In the genomic region with DNA sequence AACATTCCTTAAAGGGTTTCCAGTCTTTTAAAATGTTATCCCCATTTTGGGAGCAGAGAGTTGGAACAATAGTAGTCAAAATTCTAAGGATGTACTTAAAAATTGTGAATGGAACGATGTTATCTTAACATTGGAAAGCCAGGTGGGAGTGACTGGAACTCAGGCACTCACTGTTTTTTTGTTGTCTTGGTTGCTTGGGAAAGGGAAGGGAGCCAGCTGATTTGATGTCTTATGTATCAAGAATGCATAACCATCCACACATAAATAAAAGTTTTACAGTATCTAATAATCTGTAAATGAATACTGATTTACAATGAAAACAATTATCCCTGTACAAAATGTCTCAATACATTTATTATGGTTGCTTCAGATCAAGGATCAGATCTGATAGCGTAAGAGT, we compare ENCODE assay signal across 22 cellular contexts.
DNase-seq lines count a peak whose midpoint lies in the region; ATAC-seq and TF ChIP-seq lines count a peak whose summit lies in the region.
"Had no signal": no experiment of that assay in that cellular context is flagged by ENCODE, and none has a peak within 500 bp of the region (broad histone marks: within the 10 kb centered on the region; RNA-seq: fewer than 3 reads in every experiment).

No MANE protein-coding gene starts in this region.

- TF ChIP-seq CTCF in BJ (IDR thresholded peaks at IDR 0.05; ENCODE audit: insufficient read depth, low read depth, low read length) = no peak
- TF ChIP-seq CTCF in fibroblast of pulmonary artery (IDR thresholded peaks at IDR 0.05; ENCODE audit: low read length, missing control alignments) = no peak
- no peak for TF ChIP-seq CTCF in neural cell (IDR thresholded peaks at IDR 0.05; ENCODE audit: poor library complexity, severe bottlenecking)

- H3K79me2 ChIP-seq in neural cell (replicated peaks; ENCODE audit: insufficient read depth, low read length) = peaks cover 4% of the 10 kb centered on the region

- POLR2A ChIA-PET in BJ (lab: Charles Lee) = no interaction called here

- H4K20me1 ChIP-seq in neural cell (ENCODE audit: insufficient read depth) = no peaks in the 10 kb centered on the region

- peak overlapping the region; percentile 29 for H2AFZ ChIP-seq in neural cell (ENCODE audit: low read depth, low read length)

- no peak overlapping the region for H3K4me2 ChIP-seq in neural cell (ENCODE audit: low read length)

- H3K9ac ChIP-seq in neural cell (ENCODE audit: low read length) = no peak overlapping the region

- no peak overlapping the region; the same call in 1 of the 2 replicates for H3K4me3 ChIP-seq in BJ (ENCODE audit: low read depth, low read length)
- H3K4me3 ChIP-seq in fibroblast of pulmonary artery (replicated peaks; ENCODE audit: low read depth, low read length) = peak overlapping the region; percentile 48
- H3K4me3 ChIP-seq in neural cell (ENCODE audit: low read length) = no peak overlapping the region
- H3K4me3 ChIP-seq: adrenal gland, Peyer's patch had no signal

- CTCF ChIA-PET in BJ (lab: Yijun Ruan, JAX) = no interaction called here

- H3K36me3 ChIP-seq in BJ (ENCODE audit: control insufficient read depth, insufficient read depth, low read length) (no peaks in the 10 kb centered on the region), neural cell (ENCODE audit: insufficient read depth, low read length) (no peaks in the 10 kb centered on the region)
- H3K36me3 ChIP-seq: adrenal gland, brain microvascular endothelial cell, neutrophil, Peyer's patch had no signal

- no peaks in the 10 kb centered on the region for H3F3A ChIP-seq in neural cell (ENCODE audit: insufficient read depth, low read length, poor library complexity, severe bottlenecking)

- DNase-seq in BJ (ENCODE audit: low read depth) = peak; percentile 9
- peak; percentile 8 for DNase-seq in HS-5 (ENCODE audit: low read depth)
- DNase-seq in fibroblast of pulmonary artery (ENCODE audit: low read depth) = peak; percentile 11
- DNase-seq in effector CD8-positive, alpha-beta T cell (lab: John Stamatoyannopoulos, UW) = no peak
- no peak for DNase-seq in stimulated activated naive CD8-positive, alpha-beta T cell treated with anti-CD3 and anti-CD28 coated beads, Interleukin-15, Interleukin-2, amounts not matched to agents 100 U/mL and 50 U/mL, for 24 hours
- DNase-seq in stimulated activated CD4-positive, alpha-beta T cell treated with anti-CD3 and anti-CD28 coated beads, Interleukin-4, amount 100 ng/mL, for 1 hour = no peak
- DNase-seq in NOMO-1 (lab: John Stamatoyannopoulos, UW; ENCODE audit: unreplicated experiment in 2 of 2) = no peak
- DNase-seq: activated CD4-positive, alpha-beta T cell treated with anti-CD3 and anti-CD28 coated beads, Interleukin-2, amount 10 ng/mL, durations not matched to agents 24 days and 14 days; activated T-cell treated with anti-CD3 and anti-CD28 coated beads, Interleukin-2, amount 50 U/mL, for 24 hours; adrenal gland; brain microvascular endothelial cell; C1 segment of cervical spinal cord; COR-L47; DMS53; glutamatergic neuron; NCI-H1105; NCI-H187 treated with DMSO at 0.1 percent for 48 hours; NCI-H2227 treated with DMSO at 0.1 percent for 48 hours; NCI-H526 treated with DMSO at 0.1 percent for 48 hours had no signal

- no peak for TF ChIP-seq RAD21 in neural cell (conservative IDR thresholded peaks at IDR 0.05)

- H3K9me2 ChIP-seq in neural cell (ENCODE audit: insufficient read depth, low read length) = no peaks in the 10 kb centered on the region

- no peaks in the 10 kb centered on the region for H3K27me3 ChIP-seq in BJ (ENCODE audit: control insufficient read depth, insufficient read depth, low read length)
- H3K27me3 ChIP-seq in neural cell (ENCODE audit: insufficient read depth, low read depth, low read length) = no peaks in the 10 kb centered on the region
- H3K27me3 ChIP-seq: adrenal gland, brain microvascular endothelial cell, neutrophil, Peyer's patch had no signal

- no peak for ATAC-seq in stimulated activated naive CD8-positive, alpha-beta T cell treated with anti-CD3 and anti-CD28 coated beads, Interleukin-15, Interleukin-2, amounts not matched to agents 100 U/mL and 50 U/mL, for 24 hours

- TF ChIP-seq EP300 in neural cell (conservative IDR thresholded peaks at IDR 0.05; ENCODE audit: poor library complexity, severe bottlenecking) = no peak

- no peaks in the 10 kb centered on the region for H3K9me3 ChIP-seq in neural cell (ENCODE audit: low read length)
- H3K9me3 ChIP-seq: adrenal gland, neutrophil, Peyer's patch had no signal

- H3K27ac ChIP-seq in neural cell (ENCODE audit: low read length) = peak overlapping the region; percentile 94
- H3K27ac ChIP-seq: adrenal gland, brain microvascular endothelial cell, neutrophil had no signal

TF ChIP-seq in neural cell, 6 proteins besides CTCF, POLR2A, EP300 and RAD21:
- TF ChIP-seq MXI1 (conservative IDR thresholded peaks at IDR 0.05; ENCODE audit: poor library complexity, severe bottlenecking) (no peak), EZH2 (IDR thresholded peaks at IDR 0.05; ENCODE audit: borderline replicate concordance, insufficient read depth, low read length, poor library complexity, severe bottlenecking) (no peak), TAF1 (IDR thresholded peaks at IDR 0.05; ENCODE audit: low read depth) (no peak), SMC3 (conservative IDR thresholded peaks at IDR 0.05; ENCODE audit: poor library complexity) (no peak), POLR2AphosphoS5 (IDR thresholded peaks at IDR 0.05) (no peak)
- TF ChIP-seq, protein P1, sequence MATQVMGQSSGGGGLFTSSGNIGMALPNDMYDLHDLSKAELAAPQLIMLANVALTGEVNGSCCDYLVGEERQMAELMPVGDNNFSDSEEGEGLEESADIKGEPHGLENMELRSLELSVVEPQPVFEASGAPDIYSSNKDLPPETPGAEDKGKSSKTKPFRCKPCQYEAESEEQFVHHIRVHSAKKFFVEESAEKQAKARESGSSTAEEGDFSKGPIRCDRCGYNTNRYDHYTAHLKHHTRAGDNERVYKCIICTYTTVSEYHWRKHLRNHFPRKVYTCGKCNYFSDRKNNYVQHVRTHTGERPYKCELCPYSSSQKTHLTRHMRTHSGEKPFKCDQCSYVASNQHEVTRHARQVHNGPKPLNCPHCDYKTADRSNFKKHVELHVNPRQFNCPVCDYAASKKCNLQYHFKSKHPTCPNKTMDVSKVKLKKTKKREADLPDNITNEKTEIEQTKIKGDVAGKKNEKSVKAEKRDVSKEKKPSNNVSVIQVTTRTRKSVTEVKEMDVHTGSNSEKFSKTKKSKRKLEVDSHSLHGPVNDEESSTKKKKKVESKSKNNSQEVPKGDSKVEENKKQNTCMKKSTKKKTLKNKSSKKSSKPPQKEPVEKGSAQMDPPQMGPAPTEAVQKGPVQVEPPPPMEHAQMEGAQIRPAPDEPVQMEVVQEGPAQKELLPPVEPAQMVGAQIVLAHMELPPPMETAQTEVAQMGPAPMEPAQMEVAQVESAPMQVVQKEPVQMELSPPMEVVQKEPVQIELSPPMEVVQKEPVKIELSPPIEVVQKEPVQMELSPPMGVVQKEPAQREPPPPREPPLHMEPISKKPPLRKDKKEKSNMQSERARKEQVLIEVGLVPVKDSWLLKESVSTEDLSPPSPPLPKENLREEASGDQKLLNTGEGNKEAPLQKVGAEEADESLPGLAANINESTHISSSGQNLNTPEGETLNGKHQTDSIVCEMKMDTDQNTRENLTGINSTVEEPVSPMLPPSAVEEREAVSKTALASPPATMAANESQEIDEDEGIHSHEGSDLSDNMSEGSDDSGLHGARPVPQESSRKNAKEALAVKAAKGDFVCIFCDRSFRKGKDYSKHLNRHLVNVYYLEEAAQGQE (IDR thresholded peaks at IDR 0.05; ENCODE audit: borderline replicate concordance) = no peak

Comparison
In these comparisons a context has a peak if more than half of its experiments do, and no peak if none do; other contexts are left out.
1. DNase-seq: peak in BJ (single experiment), HS-5 (single experiment) and fibroblast of pulmonary artery (single experiment); none in effector CD8-positive, alpha-beta T cell (single experiment), stimulated activated naive CD8-positive, alpha-beta T cell treated with anti-CD3 and anti-CD28 coated beads, Interleukin-15, Interleukin-2, amounts not matched to agents 100 U/mL and 50 U/mL, for 24 hours (single experiment), stimulated activated CD4-positive, alpha-beta T cell treated with anti-CD3 and anti-CD28 coated beads, Interleukin-4, amount 100 ng/mL, for 1 hour (single experiment) and NOMO-1 (0 of 2).